ENCODE assay signal across 9 cellular contexts in genomic region chr17:4788807-4789700, GRCh38. TPM values are rescaled to one million over a fixed set of nuclear protein-coding genes. Genes with fewer than 3 reads are reported as not detected.
DNase-seq lines count a peak whose midpoint lies in the region; ATAC-seq lines count a peak whose summit lies in the region.
"Had no signal": no experiment of that assay in that cellular context is flagged by ENCODE, and none has a peak within 500 bp of the region (broad histone marks: within the 10 kb centered on the region; RNA-seq: fewer than 3 reads in every experiment).

TSS of gene GLTPD2 (plus strand) at chr17:4788964. CDS start at chr17:4789012, 48 bp downstream.

- whole genome bisulfite sequencing in HUES64: 6% methylated on average over 62 of the region's 62 CpGs

- no peak for ATAC-seq in GM21619 (IDR thresholded peaks at IDR 0.05; ENCODE audit: unreplicated experiment)

- H3K4me3 ChIP-seq in GM08714 (ENCODE audit: low read length): peak within 1 kb of the TSS; percentile 67; the same call in 1 of the 2 replicates
- H3K4me3 ChIP-seq in HUES64 (ENCODE audit: low read length): peak within 1 kb of the TSS; percentile 65
- peak within 1 kb of the TSS; percentile 59 for H3K4me3 ChIP-seq in mononuclear cell (ENCODE audit: low read length)

- peaks cover 14% of the 10 kb centered on the region for H3K4me1 ChIP-seq in HUES64 (ENCODE audit: insufficient read depth, low read length)
- H3K4me1 ChIP-seq in mononuclear cell (ENCODE audit: insufficient read depth, low read length): peaks cover 41% of the 10 kb centered on the region

- H3K27ac ChIP-seq in HUES64 (ENCODE audit: low read depth, low read length) (no peak within 1 kb of the TSS; the same call in 1 of the 2 replicates), caudate nucleus (ENCODE audit: low read depth, low read length) (peak within 1 kb of the TSS; percentile 91)

- H3K9me3 ChIP-seq in HUES64 (ENCODE audit: insufficient read depth, low read depth, low read length) (no peaks in the 10 kb centered on the region), mononuclear cell (ENCODE audit: low read depth, low read length) (no peaks in the 10 kb centered on the region)

- H3K36me3 ChIP-seq in HUES64 (ENCODE audit: insufficient read depth, low read length): no peaks in the 10 kb centered on the region

- DNase-seq in caudate nucleus (lab: John Stamatoyannopoulos, UW) (peak in 2 of 61 donors; percentile 13 to 48), SW 1271 (lab: John Stamatoyannopoulos, UW) (no peak), NCI-H187 (lab: John Stamatoyannopoulos, UW) (no peak), A172 (ENCODE audit: low spot score) (no peak)

- peak within 1 kb of the TSS; percentile 64 for H3K9ac ChIP-seq in HUES64 (ENCODE audit: low read depth, low read length)

- peaks cover 84% of the 10 kb centered on the region for H3K27me3 ChIP-seq in HUES64 (ENCODE audit: insufficient read depth, low read length)
- H3K27me3 ChIP-seq in mononuclear cell (ENCODE audit: insufficient read depth, low read length): peaks cover 60% of the 10 kb centered on the region

RNA-seq across cellular contexts. Expression of gene GLTPD2, which starts in this region (rescaled TPM):
- polyA plus RNA-seq in HUES64 (2013, experiment 1 of 2): not detected
- not detected for polyA plus RNA-seq in HUES64 (2013, experiment 2 of 2)
- total RNA-seq in mononuclear cell: not detected
- not detected in 2 replicates for total RNA-seq in A172 (2014; rRNA removed; shearing (Covaris generic))
- total RNA-seq: T-helper 2 cell treated with Interferon-gamma antibody and Interleukin-4, amounts not matched to agents 100 ng/mL and 5 ng/mL, for 36 hours had no signal
